In the genomic region with DNA sequence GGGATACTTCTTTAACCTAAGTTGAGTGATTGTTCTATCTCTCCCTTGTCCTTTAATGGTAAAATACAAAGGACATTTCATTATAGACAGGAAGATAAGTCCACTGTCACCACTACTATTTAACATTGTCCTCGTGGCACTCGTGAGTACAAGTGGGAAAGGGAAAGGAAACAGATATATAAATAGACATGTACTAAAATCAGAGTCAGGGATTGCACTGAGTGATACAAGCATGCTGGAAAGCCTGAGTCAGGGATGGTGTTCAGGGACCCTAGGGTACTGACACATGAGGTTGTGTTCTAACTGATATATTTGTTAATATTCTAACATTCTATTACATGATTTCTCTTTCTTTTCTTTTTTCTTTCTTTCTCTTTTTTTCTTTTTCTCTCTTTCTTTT, we compare ENCODE assay signal across 30 cellular contexts.
"Had no signal": no experiment of that assay in that cellular context is flagged by ENCODE, and none has a peak within 500 bp of the region (broad histone marks: within the 10 kb centered on the region; RNA-seq: fewer than 3 reads in every experiment).

No MANE protein-coding gene starts in this region.

- H3K36me3 ChIP-seq: adrenal gland, colonic mucosa, esophagus squamous epithelium, gastroesophageal sphincter had no signal

- H3K4me3 ChIP-seq: adrenal gland, body of pancreas, colonic mucosa, esophagus squamous epithelium, gastroesophageal sphincter had no signal

- FAIRE-seq: endometrium, endothelial cell of umbilical vein had no signal

- H3K27me3 ChIP-seq: adrenal gland, body of pancreas, colonic mucosa, esophagus squamous epithelium, gastroesophageal sphincter had no signal

- DNase-seq: activated CD4-positive, alpha-beta T cell treated with anti-CD3 and anti-CD28 coated beads for 1 hour; activated CD4-positive, alpha-beta T cell treated with anti-CD3 and anti-CD28 coated beads for 4 hours; activated CD4-positive, alpha-beta T cell treated with anti-CD3 and anti-CD28 coated beads, Interleukin-2, amount 10 ng/mL, durations not matched to agents 7 days and 5 days; activated CD4-positive, alpha-beta T cell treated with anti-CD3 and anti-CD28 coated beads, Interleukin-2, amount 50 U/mL, for 48 hours; activated CD8-positive, alpha-beta memory T cell treated with anti-CD3 and anti-CD28 coated beads for 24 hours; activated CD8-positive, alpha-beta T cell treated with anti-CD3 and anti-CD28 coated beads for 36 hours; activated effector memory CD4-positive, alpha-beta T cell treated with Interleukin-2 at 50 U/mL for 16 hours; activated gamma-delta T cell treated with Interleukin-2 at 50 U/mL for 16 hours; activated naive CD4-positive, alpha-beta T cell treated with Interleukin-2 at 50 U/mL for 16 hours; activated naive CD8-positive, alpha-beta T cell treated with anti-CD3 and anti-CD28 coated beads for 36 hours; activated naive CD8-positive, alpha-beta T cell treated with anti-CD3 and anti-CD28 coated beads, Interleukin-2, amount 50 U/mL, for 24 hours; activated T-cell treated with anti-CD3 and anti-CD28 coated beads, Interleukin-2, amount 50 U/mL, for 4 hours; adrenal gland; amygdala; aorta; body of pancreas; central memory CD4-positive, alpha-beta T cell; cerebellar nuclear complex; colonic mucosa; effector CD8-positive, alpha-beta T cell; esophagus squamous epithelium; foreskin melanocyte; T-helper 2 cell had no signal

- H3K27ac ChIP-seq: adrenal gland, body of pancreas, colonic mucosa, epithelial cell of prostate, esophagus squamous epithelium, gastroesophageal sphincter, VCaP had no signal

- H3K4me1 ChIP-seq: adrenal gland, body of pancreas, colonic mucosa, esophagus squamous epithelium, gastroesophageal sphincter had no signal

- ATAC-seq: activated CD8-positive, alpha-beta T cell treated with anti-CD3 and anti-CD28 coated beads for 36 hours; activated naive CD8-positive, alpha-beta T cell treated with anti-CD3 and anti-CD28 coated beads, Interleukin-2, amount 50 U/mL, for 24 hours; activated T-cell treated with anti-CD3 and anti-CD28 coated beads, Interleukin-2, amount 50 U/mL, for 4 hours; activated T-helper 17 cell treated with anti-CD3 and anti-CD28 coated beads, Interleukin-2, amount 50 U/mL, for 72 hours; body of pancreas; gastroesophageal sphincter; WTC11 had no signal

- H3K9me3 ChIP-seq: body of pancreas, colonic mucosa, esophagus squamous epithelium had no signal
